In genomic region chrX:45807572-45808425, GRCh38 we compare ENCODE assay signal across 10 cellular contexts.
DNase-seq lines count a peak whose midpoint lies in the region; ATAC-seq, FAIRE-seq and TF ChIP-seq lines count a peak whose summit lies in the region.
"Had no signal": no experiment of that assay in that cellular context is flagged by ENCODE, and none has a peak within 500 bp of the region (broad histone marks: within the 10 kb centered on the region; RNA-seq: fewer than 3 reads in every experiment).

No MANE protein-coding gene starts in this region.

- H3K79me2 ChIP-seq in HepG2 (ENCODE audit: insufficient read depth, low read length) (no peaks in the 10 kb centered on the region), keratinocyte (ENCODE audit: control insufficient read depth, insufficient read depth, low read length) (peaks cover 43% of the 10 kb centered on the region)

- in situ Hi-C loops in HepG2 (cut with HindIII; ENCODE audit: extremely low pct_ligation_motif_present, low pct_unique_long_range_greater_than_20kb), result no loop called here

- H2AFZ ChIP-seq in HepG2 (ENCODE audit: low read length) (no peak overlapping the region), keratinocyte (ENCODE audit: control insufficient read depth, low read length) (no peak overlapping the region)

- H3K4me3 ChIP-seq in HepG2 (replicated peaks in 1 of 3; ENCODE audit: insufficient read depth in 1 of 3, low read depth in 2 of 3, low read length in 3 of 3) (no peak overlapping the region), right lobe of liver (no peak overlapping the region), keratinocyte (ENCODE audit: control insufficient read depth in 2 of 3, extremely low read depth in 1 of 3, insufficient read depth in 2 of 3, low read depth in 1 of 3, low read length in 3 of 3) (peak overlapping the region in 2 of 3 experiments; percentile 8 to 9), uterus (no peak overlapping the region), aorta (ENCODE audit: low read length in 2 of 2) (peak overlapping the region in 1 of 2 donors; percentile 48)

- TF ChIP-seq RAD21 in HepG2 (CRISPR knock-in tag; IDR thresholded peaks at IDR 0.05), result no peak

- H3K4me1 Mint-ChIP-seq in activated naive CD4-positive, alpha-beta T cell treated with anti-CD3 and anti-CD28 coated beads, Interleukin-2, amount 50 U/mL, for 24 hours, result peaks cover 80% of the 10 kb centered on the region

- ATAC-seq in HepG2 (no peak), right lobe of liver (no peak), GM18502 (IDR thresholded peaks at IDR 0.05; ENCODE audit: poor library complexity, unreplicated experiment) (no peak), aorta (ENCODE audit: low FRiP score) (no peak)

- TF ChIP-seq EP300 in HepG2 (IDR thresholded peaks at IDR 0.05; ENCODE audit: low read depth in 2 of 2, low read length in 2 of 2) (no peak), HepG2 (CRISPR knock-in tag; IDR thresholded peaks at IDR 0.05; ENCODE audit: borderline replicate concordance) (no peak)

- FAIRE-seq in HepG2 (lab: Jason Lieb, UNC) (no peak), keratinocyte (lab: Jason Lieb, UNC) (peak; percentile 67)
- FAIRE-seq: TTC549 had no signal

- H3K4me2 ChIP-seq in HepG2 (ENCODE audit: low read depth, low read length) (no peak overlapping the region), keratinocyte (ENCODE audit: control insufficient read depth, extremely low read depth, insufficient read depth, low read depth, low read length) (peak overlapping the region; percentile 79)

- no peak for DNase-seq in HepG2 (ENCODE audit: low spot score)
- no peak for DNase-seq in right lobe of liver
- DNase-seq in keratinocyte (ENCODE audit: low read depth, low spot score), result no peak
- DNase-seq in uterus, result no peak
- DNase-seq in aorta, result no peak
- DNase-seq in iPS-NIHi7 (ENCODE audit: extremely low spot score), result no peak
- DNase-seq: left cardiac atrium had no signal

- H3K9me3 ChIP-seq in HepG2 (ENCODE audit: low read length) (no peaks in the 10 kb centered on the region), right lobe of liver (no peaks in the 10 kb centered on the region), keratinocyte (ENCODE audit: control insufficient read depth, low read depth, low read length) (no peaks in the 10 kb centered on the region), uterus (no peaks in the 10 kb centered on the region), aorta (ENCODE audit: control insufficient read depth, low read length) (no peaks in the 10 kb centered on the region)

- peaks cover 44% of the 10 kb centered on the region for H3K36me3 Mint-ChIP-seq in activated naive CD4-positive, alpha-beta T cell treated with anti-CD3 and anti-CD28 coated beads, Interleukin-2, amount 50 U/mL, for 24 hours

- H4K20me1 ChIP-seq in HepG2 (ENCODE audit: insufficient read depth, low read length) (no peaks in the 10 kb centered on the region), keratinocyte (ENCODE audit: control insufficient read depth, extremely low read depth, insufficient read depth, low read length) (no peaks in the 10 kb centered on the region)

- WGBS in HepG2 (ENCODE audit: low lambda C conversion rate), result 94% methylated on average over 9 of the region's 12 CpGs
- WGBS in right lobe of liver (ENCODE audit: insufficient coverage, low coverage, low lambda C conversion rate, missing lambda C conversion rate), result 66% methylated on average over 12 of the region's 12 CpGs
- 18 to 35% methylated on average over 12 of the region's 12 CpGs for WGBS in aorta, 2 donors

- H3K9me1 ChIP-seq in keratinocyte (ENCODE audit: control insufficient read depth, extremely low read depth, insufficient read depth, low read length), result no peaks in the 10 kb centered on the region

- no peak overlapping the region for H3K9ac ChIP-seq in HepG2 (ENCODE audit: insufficient read depth, low read depth, low read length)
- peak overlapping the region; percentile 66 for H3K9ac ChIP-seq in keratinocyte (ENCODE audit: control insufficient read depth, extremely low read depth, insufficient read depth, low read length)

- CTCF ChIA-PET in HepG2 (lab: Yijun Ruan, JAX; ENCODE audit: low intra/inter-chr PET ratio, low total read pairs), result no interaction called here

- H3K27ac ChIP-seq in HepG2 (ENCODE audit: extremely low read length, insufficient read depth, low read length) (no peak overlapping the region), right lobe of liver (no peak overlapping the region), keratinocyte (ENCODE audit: control insufficient read depth, insufficient read depth, low read length) (peak overlapping the region; percentile 93), uterus (peak overlapping the region; percentile 57 to 79), aorta (ENCODE audit: low read depth in 1 of 2, low read length in 2 of 2) (no peak overlapping the region)

- no peaks in the 10 kb centered on the region for H3K27me3 Mint-ChIP-seq in activated naive CD4-positive, alpha-beta T cell treated with anti-CD3 and anti-CD28 coated beads, Interleukin-2, amount 50 U/mL, for 24 hours

- POLR2A ChIA-PET in HepG2 (lab: Yijun Ruan, JAX), result no interaction called here

- H3K27ac Mint-ChIP-seq in activated naive CD4-positive, alpha-beta T cell treated with anti-CD3 and anti-CD28 coated beads, Interleukin-2, amount 50 U/mL, for 24 hours, result peak overlapping the region; percentile 98

- dilution Hi-C loops in keratinocyte (cut with MboI; ENCODE audit: extremely low pct_ligation_motif_present, low sequenced_read_pairs), result no loop called here

- TF ChIP-seq POLR2A in HepG2 (IDR thresholded peaks at IDR 0.05; ENCODE audit: insufficient read depth in 1 of 2, low read depth in 2 of 2, low read length in 2 of 2) (no peak), right lobe of liver (IDR thresholded peaks at IDR 0.05) (no peak), uterus (IDR thresholded peaks at IDR 0.05) (no peak)

- H3K36me3 ChIP-seq in HepG2 (replicated peaks in 1 of 2; ENCODE audit: control insufficient read depth in 1 of 2, insufficient read depth in 2 of 2, low read length in 2 of 2) (no peaks in the 10 kb centered on the region), right lobe of liver (no peaks in the 10 kb centered on the region), keratinocyte (ENCODE audit: control insufficient read depth in 2 of 2, extremely low read depth in 1 of 2, insufficient read depth in 2 of 2, low read length in 2 of 2) (peaks cover 1 to 2% of the 10 kb centered on the region in 2 experiments), uterus (no peaks in the 10 kb centered on the region), aorta (ENCODE audit: control insufficient read depth in 1 of 2, insufficient read depth in 2 of 2, low read length in 1 of 2) (no peaks in the 10 kb centered on the region)

- no peak for TF ChIP-seq CTCF in HepG2 (CRISPR knock-in tag; IDR thresholded peaks at IDR 0.05)
- TF ChIP-seq CTCF in right lobe of liver (IDR thresholded peaks at IDR 0.05), result no peak
- TF ChIP-seq CTCF in keratinocyte (optimal IDR thresholded peaks at IDR 0.05 in 1 of 3, IDR thresholded peaks at IDR 0.05 in 1 of 3, conservative IDR thresholded peaks at IDR 0.05 in 1 of 3; ENCODE audit: extremely low read depth in 1 of 3, insufficient read depth in 2 of 3, low read length in 3 of 3), result no peak
- TF ChIP-seq CTCF in uterus (IDR thresholded peaks at IDR 0.05), result no peak

- BruUV-seq in HepG2 (replicated peaks; lab: Mats Ljungman, UMichigan), result no TSS peak

- H3K27me3 ChIP-seq in HepG2 (ENCODE audit: control insufficient read depth in 1 of 2, insufficient read depth in 2 of 2, low read length in 2 of 2) (no peaks in the 10 kb centered on the region), right lobe of liver (no peaks in the 10 kb centered on the region), keratinocyte (ENCODE audit: control insufficient read depth, extremely low read depth, insufficient read depth, low read length) (no peaks in the 10 kb centered on the region), uterus (no peaks in the 10 kb centered on the region), aorta (ENCODE audit: control insufficient read depth in 1 of 2, insufficient read depth in 2 of 2, low read length in 1 of 2) (no peaks in the 10 kb centered on the region)

- intact Hi-C loops in HepG2 (cut with micrococcal nuclease; ENCODE audit: unreplicated experiment), result no loop called here
- intact Hi-C loops in right lobe of liver (cut with DNase I), result no loop called here
- intact Hi-C loops in uterus (cut with DNase I; ENCODE audit: low total_unique reads), result no loop called here
- intact Hi-C loops in aorta (cut with DNase I), result no loop called here

- peak overlapping the region; percentile 77 for H3K4me3 Mint-ChIP-seq in activated naive CD4-positive, alpha-beta T cell treated with anti-CD3 and anti-CD28 coated beads, Interleukin-2, amount 50 U/mL, for 24 hours

- no peaks in the 10 kb centered on the region for H3K9me3 Mint-ChIP-seq in activated naive CD4-positive, alpha-beta T cell treated with anti-CD3 and anti-CD28 coated beads, Interleukin-2, amount 50 U/mL, for 24 hours

- no peaks in the 10 kb centered on the region for H3K4me1 ChIP-seq in HepG2 (ENCODE audit: insufficient read depth, low read length)
- H3K4me1 ChIP-seq in right lobe of liver, result no peaks in the 10 kb centered on the region
- peaks cover 68% of the 10 kb centered on the region for H3K4me1 ChIP-seq in keratinocyte (ENCODE audit: control insufficient read depth, extremely low read depth, insufficient read depth, low read length)
- H3K4me1 ChIP-seq in uterus, result no peaks in the 10 kb centered on the region
- H3K4me1 ChIP-seq in aorta (ENCODE audit: control insufficient read depth in 1 of 2, insufficient read depth in 2 of 2, low read length in 2 of 2), result no peaks in the 10 kb centered on the region

TF ChIP-seq in HepG2, 621 proteins besides CTCF, POLR2A, EP300 and RAD21:
- peak; percentile 89 to 97 for TF ChIP-seq MAFK (conservative IDR thresholded peaks at IDR 0.05 in 1 of 2, IDR thresholded peaks at IDR 0.05 in 1 of 2; ENCODE audit: low read length in 2 of 2)
- no peak for TF ChIP-seq PAX8 (CRISPR knock-in tag; IDR thresholded peaks at IDR 0.05; ENCODE audit: borderline replicate concordance)
- TF ChIP-seq MAFF (IDR thresholded peaks at IDR 0.05; ENCODE audit: low read depth, low read length), result peak; percentile 97
- peak; percentile 80 for TF ChIP-seq CEBPB (IDR thresholded peaks at IDR 0.05; ENCODE audit: borderline replicate concordance, low read depth, low read length)

Comparison
In these comparisons a context has a peak if more than half of its experiments do, and no peak if none do; other contexts are left out.
1. H3K27ac ChIP-seq: peak in keratinocyte (single experiment) and uterus (2 of 2); none in HepG2 (single experiment), right lobe of liver (0 of 3) and aorta (0 of 2).
2. H3K4me3 ChIP-seq: peak in keratinocyte (2 of 3); none in HepG2 (0 of 3), right lobe of liver (0 of 3) and uterus (0 of 2).